21 cellular contexts compared by ENCODE assay signal in genomic region chr20:44552039-44552438, GRCh38. TPM values are rescaled to one million over a fixed set of nuclear protein-coding genes. Genes with fewer than 3 reads are reported as not detected.
DNase-seq lines count a peak whose midpoint lies in the region; ATAC-seq, FAIRE-seq and TF ChIP-seq lines count a peak whose summit lies in the region.
"Had no signal": no experiment of that assay in that cellular context is flagged by ENCODE, and none has a peak within 500 bp of the region (broad histone marks: within the 10 kb centered on the region; RNA-seq: fewer than 3 reads in every experiment).

No MANE protein-coding gene starts in this region.

- H3K36me3 ChIP-seq in GM23248 (ENCODE audit: low read depth) (no peaks in the 10 kb centered on the region), KOPT-K1 (ENCODE audit: insufficient read depth, low read length) (no peaks in the 10 kb centered on the region), trophoblast cell (ENCODE audit: control insufficient read depth in 1 of 2, insufficient read depth in 2 of 2, low read length in 2 of 2) (no peaks in the 10 kb centered on the region), pancreas (no peaks in the 10 kb centered on the region)
- H3K36me3 ChIP-seq: BE2C, SJSA1 had no signal

- TF ChIP-seq CTCF in dorsolateral prefrontal cortex (IDR thresholded peaks at IDR 0.05 in 54 of 56, conservative IDR thresholded peaks at IDR 0.05 in 2 of 56; ENCODE audit: low read depth in 1 of 56, partially characterized antibody in 56 of 56), result no peak
- no peak for TF ChIP-seq CTCF in pancreas (IDR thresholded peaks at IDR 0.05)
- no peak for TF ChIP-seq CTCF in Calu3 (IDR thresholded peaks at IDR 0.05; ENCODE audit: unreplicated experiment)

- H3K23ac ChIP-seq in trophoblast cell (ENCODE audit: low read length), result no peak overlapping the region

- peaks cover 6% of the 10 kb centered on the region for H3K79me1 ChIP-seq in trophoblast cell (ENCODE audit: low read length)

- H2AK5ac ChIP-seq in trophoblast cell (ENCODE audit: low read length), result no peak overlapping the region

- H3K9ac ChIP-seq in GM23248 (peak overlapping the region; percentile 45; the same call in 1 of the 2 replicates), trophoblast cell (ENCODE audit: low read length) (no peak overlapping the region)

- no peak overlapping the region for H3K27ac Mint-ChIP-seq in Calu3 (ENCODE audit: unreplicated experiment)
- H3K27ac Mint-ChIP-seq: activated CD8-positive, alpha-beta T cell treated with anti-CD3 and anti-CD28 coated beads, Interleukin-2, amount 10 ng/mL, durations not matched to agents 7 days and 5 days had no signal

- H3K9me3 Mint-ChIP-seq in Calu3 (ENCODE audit: low read depth, unreplicated experiment), result no peaks in the 10 kb centered on the region
- H3K9me3 Mint-ChIP-seq: stimulated activated naive CD8-positive, alpha-beta T cell treated with anti-CD3 and anti-CD28 coated beads, Interleukin-15, Interleukin-2, amounts not matched to agents 100 ng/mL and 50 ng/mL, for 24 hours had no signal

- H3K27me3 ChIP-seq in GM23248 (replicated peaks; ENCODE audit: insufficient read depth) (no peaks in the 10 kb centered on the region), dorsolateral prefrontal cortex (no peaks in the 10 kb centered on the region), trophoblast cell (ENCODE audit: insufficient read depth, low read length) (no peaks in the 10 kb centered on the region), pancreas (no peaks in the 10 kb centered on the region)
- H3K27me3 ChIP-seq: BE2C, SJSA1 had no signal

- FAIRE-seq in pancreas (lab: Jason Lieb, UNC), result no peak
- FAIRE-seq: colon had no signal

- peaks cover 34% of the 10 kb centered on the region for H3F3A ChIP-seq in GM23248 (ENCODE audit: insufficient read depth)

- H3K4me1 ChIP-seq in GM23248 (ENCODE audit: insufficient read depth) (peaks cover 36% of the 10 kb centered on the region), trophoblast cell (ENCODE audit: control insufficient read depth in 1 of 2, insufficient read depth in 2 of 2, low read length in 2 of 2) (peaks cover 7 to 17% of the 10 kb centered on the region in 2 experiments), pancreas (peaks cover 0 to 6% (median 5%) of the 10 kb centered on the region in 3 donors)

- 78 to 83% methylated on average over 4 of the region's 4 CpGs for WGBS in GM23248 (ENCODE audit: low coverage in 1 of 2, low lambda C conversion rate in 2 of 2, missing lambda C conversion rate in 2 of 2), 2 experiments
- WGBS in trophoblast cell (ENCODE audit: extremely low coverage, insufficient coverage, insufficient read length), result no CpG with 5 or more reads among the region's 4 CpGs
- 63 to 67% methylated on average over 4 of the region's 4 CpGs for WGBS in pancreas, 2 donors

- H3K4me3 ChIP-seq in GM23248 (no peak overlapping the region), dorsolateral prefrontal cortex (no peak overlapping the region), trophoblast cell (ENCODE audit: low read depth, low read length) (no peak overlapping the region), pancreas (no peak overlapping the region)
- H3K4me3 ChIP-seq: mucosa of descending colon, SJSA1 had no signal

- H3K27ac ChIP-seq in GM23248 (peak overlapping the region; percentile 67; the same call in 1 of the 2 replicates), KOPT-K1 (ENCODE audit: low read depth, low read length, poor library complexity, severe bottlenecking) (peak overlapping the region; percentile 61), dorsolateral prefrontal cortex (peak overlapping the region in 56 of 59 donors; percentile 1 to 90 (median 70)), trophoblast cell (ENCODE audit: low read depth, low read length) (peak overlapping the region; percentile 22), pancreas (no peak overlapping the region)
- H3K27ac ChIP-seq: epithelial cell of prostate had no signal

- no peak overlapping the region for H3K4me2 ChIP-seq in GM23248 (ENCODE audit: unreplicated experiment)
- no peak overlapping the region for H3K4me2 ChIP-seq in trophoblast cell (ENCODE audit: low read length)

- no peak overlapping the region for H3K4me3 Mint-ChIP-seq in Calu3 (ENCODE audit: low read depth, unreplicated experiment)
- H3K4me3 Mint-ChIP-seq: activated CD8-positive, alpha-beta T cell treated with anti-CD3 and anti-CD28 coated beads, Interleukin-2, amount 10 ng/mL, durations not matched to agents 7 days and 5 days; stimulated activated naive CD8-positive, alpha-beta T cell treated with anti-CD3 and anti-CD28 coated beads, Interleukin-15, Interleukin-2, amounts not matched to agents 100 ng/mL and 50 ng/mL, for 24 hours had no signal

- no peak for DNase-seq in GM23248
- no peak for DNase-seq in dorsolateral prefrontal cortex
- DNase-seq in trophoblast cell, result no peak
- no peak for DNase-seq in pancreas
- no peak for DNase-seq in Calu3
- DNase-seq in NCI-H1417 treated with DMSO at 0.1 percent for 48 hours (lab: John Stamatoyannopoulos, UW), result no peak
- DNase-seq: activated CD8-positive, alpha-beta T cell treated with anti-CD3 and anti-CD28 coated beads, Interleukin-2, amount 10 ng/mL, durations not matched to agents 7 days and 5 days; anterior cingulate cortex; BE2C; head of caudate nucleus; islet precursor cell; mucosa of descending colon; NCI-H146; NCI-H345; stimulated activated CD4-positive, alpha-beta T cell treated with anti-CD3 and anti-CD28 coated beads, Interleukin-12 subunit alpha, Interleukin-12 subunit beta, amount 100 ng/mL, for 4 hours had no signal

- H4K8ac ChIP-seq in trophoblast cell (ENCODE audit: low read depth, low read length), result no peak overlapping the region

- H3K9me2 ChIP-seq in GM23248 (ENCODE audit: insufficient read depth), result no peaks in the 10 kb centered on the region

- no peak overlapping the region for H4K12ac ChIP-seq in trophoblast cell (ENCODE audit: low read depth, low read length)

- intact Hi-C loops in dorsolateral prefrontal cortex (cut with DNase I) (loop anchor here in 1 of 2 donors (2.0 kb wide), 1 partner anchor 21 kb away; no protein-coding TSS in a partner anchor), pancreas (cut with DNase I) (no loop called here), Calu3 (cut with micrococcal nuclease; ENCODE audit: unreplicated experiment) (no loop called here)

- H3K4ac ChIP-seq in trophoblast cell (ENCODE audit: low read depth, low read length), result no peak overlapping the region

- ATAC-seq in pancreas, result no peak
- no peak for ATAC-seq in GM19397 (IDR thresholded peaks at IDR 0.05; ENCODE audit: unreplicated experiment)
- ATAC-seq: activated CD8-positive, alpha-beta T cell treated with anti-CD3 and anti-CD28 coated beads, Interleukin-2, amount 10 ng/mL, durations not matched to agents 7 days and 5 days had no signal

- peaks cover 39% of the 10 kb centered on the region for H3K27me3 Mint-ChIP-seq in Calu3 (ENCODE audit: unreplicated experiment)
- H3K27me3 Mint-ChIP-seq: stimulated activated naive CD8-positive, alpha-beta T cell treated with anti-CD3 and anti-CD28 coated beads, Interleukin-15, Interleukin-2, amounts not matched to agents 100 ng/mL and 50 ng/mL, for 24 hours had no signal

- no peaks in the 10 kb centered on the region for H3K4me1 Mint-ChIP-seq in Calu3 (ENCODE audit: low read depth, unreplicated experiment)

- H3K79me2 ChIP-seq in GM23248 (ENCODE audit: insufficient read depth), result peaks cover 33% of the 10 kb centered on the region
- H3K79me2 ChIP-seq in trophoblast cell (ENCODE audit: control insufficient read depth, insufficient read depth, low read length, poor library complexity), result no peaks in the 10 kb centered on the region

- H2AFZ ChIP-seq in GM23248, result no peak overlapping the region
- H2AFZ ChIP-seq in trophoblast cell (ENCODE audit: insufficient read depth, low read length, poor library complexity), result no peak overlapping the region

- H3K18ac ChIP-seq in trophoblast cell (ENCODE audit: low read length), result no peak overlapping the region

- no TSS peak for BruUV-seq in Calu3 (replicated peaks; lab: Mats Ljungman, UMichigan)

- H3K36me3 Mint-ChIP-seq in Calu3 (ENCODE audit: insufficient read depth, unreplicated experiment), result no peaks in the 10 kb centered on the region

- H3K14ac ChIP-seq in trophoblast cell (ENCODE audit: low read length), result no peak overlapping the region

- H2BK12ac ChIP-seq in trophoblast cell (ENCODE audit: low read length), result no peak overlapping the region

- in situ Hi-C loops in GM23248 (cut with MboI), result no loop called here

- H2BK120ac ChIP-seq in trophoblast cell (ENCODE audit: insufficient read depth, low read length, poor library complexity), result no peak overlapping the region

- no peaks in the 10 kb centered on the region for H3K9me3 ChIP-seq in GM23248 (ENCODE audit: low read depth)
- H3K9me3 ChIP-seq in KOPT-K1 (ENCODE audit: insufficient read depth, low read length, poor library complexity, severe bottlenecking), result no peaks in the 10 kb centered on the region
- no peaks in the 10 kb centered on the region for H3K9me3 ChIP-seq in trophoblast cell (ENCODE audit: insufficient read depth, low read depth, low read length)
- H3K9me3 ChIP-seq in pancreas, result no peaks in the 10 kb centered on the region
- H3K9me3 ChIP-seq: BE2C, mucosa of descending colon, SJSA1 had no signal

- no peaks in the 10 kb centered on the region for H4K20me1 ChIP-seq in GM23248 (ENCODE audit: insufficient read depth)

- no peak overlapping the region for H2BK5ac ChIP-seq in trophoblast cell (ENCODE audit: low read depth, low read length, poor library complexity)

- no peak overlapping the region for H4K91ac ChIP-seq in trophoblast cell (ENCODE audit: low read depth, low read length)

- CTCF ChIA-PET in Calu3 (lab: Charles Lee), result interaction anchor here (2.4 kb wide), 1 partner anchor 9 kb away, joined by 7 read pairs; no protein-coding TSS in a partner anchor

RNA-seq across cellular contexts. Expression of gene SERINC3, which starts 30.2 kb away (rescaled TPM):
- total RNA-seq in GM23248 (2014; rRNA removed; shearing (Covaris generic)), result 105 and 141 TPM in 2 replicates
- 194 and 202 TPM in 2 replicates for polyA plus RNA-seq in GM23248 (2016; fragmentation: Nextera tagmentation; extraction: Ambion mirVana)
- total RNA-seq in dorsolateral prefrontal cortex, result 100 to 1,000 TPM; 107 to 236 (median 191) TPM
- 91.9 and 98.8 TPM in 2 replicates for polyA plus RNA-seq in trophoblast cell (2013)
- 10 to 100 TPM; 29.4 to 52.1 (median 39.1) TPM for total RNA-seq in pancreas
- 10 to 100 TPM; 14.5 to 26.5 TPM for polyA plus RNA-seq in pancreas
- 159 and 173 TPM in 2 replicates for total RNA-seq in Calu3 (2022)

RNA-seq across cellular contexts. Expression of gene PKIG, which starts 30.3 kb away (rescaled TPM):
- total RNA-seq in GM23248 (2014; rRNA removed; shearing (Covaris generic)), result 56.1 and 83.7 TPM in 2 replicates
- polyA plus RNA-seq in GM23248 (2016; fragmentation: Nextera tagmentation; extraction: Ambion mirVana), result 44.0 and 46.0 TPM in 2 replicates
- 100 to 1,000 TPM in 6 of 120 experiments, 10 to 100 TPM in 114; 35.0 to 115 (median 72.9) TPM for total RNA-seq in dorsolateral prefrontal cortex
- 27.2 and 27.9 TPM in 2 replicates for polyA plus RNA-seq in trophoblast cell (2013)
- 10 to 100 TPM; 10.6 to 15.8 (median 12.6) TPM for total RNA-seq in pancreas
- polyA plus RNA-seq in pancreas, result 10 to 100 TPM; 20.3 to 40.2 TPM
- total RNA-seq in Calu3 (2022), result 6.6 and 7.5 TPM in 2 replicates

Comparison
In these comparisons a context has a peak if more than half of its experiments do, and no peak if none do; other contexts are left out.
1. H3K27ac ChIP-seq: peak in GM23248 (single experiment), KOPT-K1 (single experiment), dorsolateral prefrontal cortex (56 of 59) and trophoblast cell (single experiment); none in pancreas (0 of 4).